In the genomic region with DNA sequence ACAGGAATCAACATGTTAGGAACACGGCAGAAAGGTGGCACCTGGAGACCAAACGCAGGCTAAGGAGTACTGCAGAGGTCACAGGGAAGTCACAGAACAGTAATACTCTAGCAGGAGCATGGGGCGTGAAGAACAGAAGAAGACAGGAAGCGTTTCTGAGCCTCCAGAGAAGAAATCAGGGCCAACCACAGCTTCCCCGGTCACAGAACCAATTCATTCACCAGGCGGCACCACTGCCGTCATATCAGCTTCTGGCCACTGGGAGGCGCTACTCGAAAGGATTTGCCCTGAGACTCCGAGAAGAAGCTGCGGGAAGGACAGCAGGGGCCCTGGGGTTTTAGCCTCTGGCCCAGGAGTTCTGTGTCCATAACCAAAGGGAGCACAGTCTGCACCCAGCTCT, we compare ENCODE assay signal across 8 cellular contexts.
DNase-seq lines count a peak whose midpoint lies in the region; ATAC-seq, FAIRE-seq and TF ChIP-seq lines count a peak whose summit lies in the region.

No MANE protein-coding gene starts in this region.

- no peak overlapping the region for H3K4me3 ChIP-seq in PC-9
- H3K4me3 ChIP-seq in right atrium auricular region, result no peak overlapping the region

- H3K4me3 Mint-ChIP-seq in Calu3 (ENCODE audit: low read depth, unreplicated experiment), result no peak overlapping the region

- H3K27ac ChIP-seq in PC-9 (no peak overlapping the region), right atrium auricular region (no peak overlapping the region)

- H3F3A ChIP-seq in PC-9 (ENCODE audit: insufficient read depth, low read depth), result no peaks in the 10 kb centered on the region

- H3K4me1 ChIP-seq in PC-9 (replicated peaks; ENCODE audit: insufficient read depth), result no peaks in the 10 kb centered on the region
- H3K4me1 ChIP-seq in right atrium auricular region, result no peaks in the 10 kb centered on the region

- H3K36me3 ChIP-seq in PC-9 (ENCODE audit: low read depth) (no peaks in the 10 kb centered on the region), right atrium auricular region (no peaks in the 10 kb centered on the region)

- no peaks in the 10 kb centered on the region for H3K9me3 Mint-ChIP-seq in Calu3 (ENCODE audit: low read depth, unreplicated experiment)

- FAIRE-seq in HTR-8/SVneo (lab: Jason Lieb, UNC), result no peak

- POLR2A ChIA-PET in PC-9 (lab: Charles Lee; ENCODE audit: unreplicated experiment), result no interaction called here

- CTCF ChIA-PET in Calu3 (lab: Charles Lee), result interaction anchor here (0.6 to 1.3 kb wide), 3 partner anchors 12 to 312 kb away, joined by 5 to 6 read pairs (median 5); no protein-coding TSS in a partner anchor
- CTCF ChIA-PET in PC-9 (lab: Charles Lee), result interaction anchor here (0.6 to 1.8 kb wide), 2 partner anchors 312 to 367 kb away, joined by 3 to 5 read pairs; no protein-coding TSS in a partner anchor

- no peaks in the 10 kb centered on the region for H3K9me2 ChIP-seq in PC-9 (ENCODE audit: insufficient read depth)

- H3K27me3 ChIP-seq in PC-9 (ENCODE audit: insufficient read depth, low read depth), result no peaks in the 10 kb centered on the region
- no peaks in the 10 kb centered on the region for H3K27me3 ChIP-seq in right atrium auricular region

- no peaks in the 10 kb centered on the region for H3K4me1 Mint-ChIP-seq in Calu3 (ENCODE audit: low read depth, unreplicated experiment)

- BruUV-seq in Calu3 (replicated peaks; lab: Mats Ljungman, UMichigan), result no TSS peak
- no TSS peak for BruUV-seq in PC-9 (replicated peaks; lab: Mats Ljungman, UMichigan)

- H4K20me1 ChIP-seq in PC-9 (ENCODE audit: insufficient read depth), result no peaks in the 10 kb centered on the region

- H3K9me3 ChIP-seq in PC-9 (ENCODE audit: insufficient read depth, low read depth) (no peaks in the 10 kb centered on the region), right atrium auricular region (no peaks in the 10 kb centered on the region)

- no peaks in the 10 kb centered on the region for H3K27me3 Mint-ChIP-seq in Calu3 (ENCODE audit: unreplicated experiment)

- H2AFZ ChIP-seq in PC-9, result no peak overlapping the region

- H3K4me2 ChIP-seq in PC-9, result no peak overlapping the region

- peak; percentile 15 for TF ChIP-seq CTCF in Calu3 (IDR thresholded peaks at IDR 0.05; ENCODE audit: unreplicated experiment)
- peak; percentile 67 for TF ChIP-seq CTCF in PC-9 (conservative IDR thresholded peaks at IDR 0.05)
- peak in 1 of 2 donors; percentile 67 for TF ChIP-seq CTCF in right atrium auricular region (IDR thresholded peaks at IDR 0.05)

- intact Hi-C loops in Calu3 (cut with micrococcal nuclease; ENCODE audit: unreplicated experiment), result no loop called here
- intact Hi-C loops in PC-9 (cut with micrococcal nuclease; ENCODE audit: unreplicated experiment), result loop anchor here (5.0 kb wide), 1 partner anchor 359 kb away; no protein-coding TSS in a partner anchor

- H3K79me2 ChIP-seq in PC-9 (ENCODE audit: low read depth), result no peaks in the 10 kb centered on the region

- H3K36me3 Mint-ChIP-seq in Calu3 (ENCODE audit: insufficient read depth, unreplicated experiment), result no peaks in the 10 kb centered on the region

- DNase-seq in Calu3 (peak; percentile 65), HTR-8/SVneo (ENCODE audit: insufficient read length, low spot score) (peak; percentile 11), PC-9 (peak; percentile 41 to 51), right atrium auricular region (ENCODE audit: low spot score) (peak; percentile 61), putamen (ENCODE audit: low spot score) (no peak)
- DNase-seq in activated effector memory CD4-positive, alpha-beta T cell treated with Interleukin-2 at 50 U/mL for 16 hours, result peak; percentile 47
- peak; percentile 35 to 69 for DNase-seq in stimulated activated CD4-positive, alpha-beta T cell treated with anti-CD3 and anti-CD28 coated beads, Interleukin-12 subunit alpha, Interleukin-12 subunit beta, amount 100 ng/mL, for 24 hours (ENCODE audit: low read depth in 2 of 2)

- no peak for ATAC-seq in HG02763 (IDR thresholded peaks at IDR 0.05; ENCODE audit: unreplicated experiment)

- H3K27ac Mint-ChIP-seq in Calu3 (ENCODE audit: unreplicated experiment), result no peak overlapping the region
